ENCODE assay signal across 1 cellular context in the genomic region with DNA sequence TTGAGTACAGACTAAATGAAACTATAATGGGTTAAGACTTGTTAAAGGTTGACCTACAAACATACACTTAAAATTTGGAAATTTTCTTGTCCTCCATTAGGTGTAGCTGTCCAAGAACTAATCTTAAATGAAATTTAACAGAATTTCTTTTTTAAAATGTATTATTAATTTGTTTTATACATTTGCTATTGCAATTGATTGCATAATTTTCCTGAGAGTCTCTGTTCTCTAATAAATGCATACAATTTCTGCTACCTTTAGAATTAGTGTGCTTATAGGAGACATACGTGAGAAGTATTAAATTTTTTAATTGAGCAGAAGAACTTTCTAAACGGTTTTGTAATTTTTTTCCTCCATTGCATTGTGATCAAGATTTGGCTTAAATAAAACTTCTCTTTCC.
TF ChIP-seq lines count a peak whose summit lies in the region.

No MANE protein-coding gene starts in this region.

TF ChIP-seq in K562, 482 proteins besides CTCF, POLR2A, EP300 and RAD21 (continued from another document):
- TF ChIP-seq, protein P1, sequence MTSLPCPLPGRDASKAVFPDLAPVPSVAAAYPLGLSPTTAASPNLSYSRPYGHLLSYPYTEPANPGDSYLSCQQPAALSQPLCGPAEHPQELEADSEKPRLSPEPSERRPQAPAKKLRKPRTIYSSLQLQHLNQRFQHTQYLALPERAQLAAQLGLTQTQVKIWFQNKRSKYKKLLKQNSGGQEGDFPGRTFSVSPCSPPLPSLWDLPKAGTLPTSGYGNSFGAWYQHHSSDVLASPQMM (CRISPR knock-in tag; IDR thresholded peaks at IDR 0.05), result no peak
- TF ChIP-seq CEBPG (CRISPR knock-in tag; IDR thresholded peaks at IDR 0.05) (no peak), CEBPG (tag; conservative IDR thresholded peaks at IDR 0.05 in 1 of 2, IDR thresholded peaks at IDR 0.05 in 1 of 2) (peak; percentile 73 to 75), STAT5A (IDR thresholded peaks at IDR 0.05; ENCODE audit: borderline replicate concordance, low read length) (no peak), SMC3 (conservative IDR thresholded peaks at IDR 0.05; ENCODE audit: insufficient read depth, low read depth, low read length) (no peak), RBM39 (optimal IDR thresholded peaks at IDR 0.05; ENCODE audit: low read depth, low read length) (no peak), HDGF (IDR thresholded peaks at IDR 0.05) (no peak), ZNF431 (CRISPR knock-in tag; IDR thresholded peaks at IDR 0.05) (no peak), ZNF778 (CRISPR knock-in tag; IDR thresholded peaks at IDR 0.05) (no peak), COPS2 (conservative IDR thresholded peaks at IDR 0.05) (no peak), POLR2H (tag; IDR thresholded peaks at IDR 0.05; ENCODE audit: low read depth) (peak; percentile 33; the same call in 1 of the 2 replicates), ZNF57 (CRISPR knock-in tag; IDR thresholded peaks at IDR 0.05) (no peak), CEBPB (tag; IDR thresholded peaks at IDR 0.05) (peak; percentile 70)
- TF ChIP-seq, protein P2, sequence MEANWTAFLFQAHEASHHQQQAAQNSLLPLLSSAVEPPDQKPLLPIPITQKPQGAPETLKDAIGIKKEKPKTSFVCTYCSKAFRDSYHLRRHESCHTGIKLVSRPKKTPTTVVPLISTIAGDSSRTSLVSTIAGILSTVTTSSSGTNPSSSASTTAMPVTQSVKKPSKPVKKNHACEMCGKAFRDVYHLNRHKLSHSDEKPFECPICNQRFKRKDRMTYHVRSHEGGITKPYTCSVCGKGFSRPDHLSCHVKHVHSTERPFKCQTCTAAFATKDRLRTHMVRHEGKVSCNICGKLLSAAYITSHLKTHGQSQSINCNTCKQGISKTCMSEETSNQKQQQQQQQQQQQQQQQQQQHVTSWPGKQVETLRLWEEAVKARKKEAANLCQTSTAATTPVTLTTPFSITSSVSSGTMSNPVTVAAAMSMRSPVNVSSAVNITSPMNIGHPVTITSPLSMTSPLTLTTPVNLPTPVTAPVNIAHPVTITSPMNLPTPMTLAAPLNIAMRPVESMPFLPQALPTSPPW (CRISPR knock-in tag; IDR thresholded peaks at IDR 0.05), result 0 out of 2 replicates have a peak, but pooled peaks have one; percentile 8
- TF ChIP-seq, protein P3, sequence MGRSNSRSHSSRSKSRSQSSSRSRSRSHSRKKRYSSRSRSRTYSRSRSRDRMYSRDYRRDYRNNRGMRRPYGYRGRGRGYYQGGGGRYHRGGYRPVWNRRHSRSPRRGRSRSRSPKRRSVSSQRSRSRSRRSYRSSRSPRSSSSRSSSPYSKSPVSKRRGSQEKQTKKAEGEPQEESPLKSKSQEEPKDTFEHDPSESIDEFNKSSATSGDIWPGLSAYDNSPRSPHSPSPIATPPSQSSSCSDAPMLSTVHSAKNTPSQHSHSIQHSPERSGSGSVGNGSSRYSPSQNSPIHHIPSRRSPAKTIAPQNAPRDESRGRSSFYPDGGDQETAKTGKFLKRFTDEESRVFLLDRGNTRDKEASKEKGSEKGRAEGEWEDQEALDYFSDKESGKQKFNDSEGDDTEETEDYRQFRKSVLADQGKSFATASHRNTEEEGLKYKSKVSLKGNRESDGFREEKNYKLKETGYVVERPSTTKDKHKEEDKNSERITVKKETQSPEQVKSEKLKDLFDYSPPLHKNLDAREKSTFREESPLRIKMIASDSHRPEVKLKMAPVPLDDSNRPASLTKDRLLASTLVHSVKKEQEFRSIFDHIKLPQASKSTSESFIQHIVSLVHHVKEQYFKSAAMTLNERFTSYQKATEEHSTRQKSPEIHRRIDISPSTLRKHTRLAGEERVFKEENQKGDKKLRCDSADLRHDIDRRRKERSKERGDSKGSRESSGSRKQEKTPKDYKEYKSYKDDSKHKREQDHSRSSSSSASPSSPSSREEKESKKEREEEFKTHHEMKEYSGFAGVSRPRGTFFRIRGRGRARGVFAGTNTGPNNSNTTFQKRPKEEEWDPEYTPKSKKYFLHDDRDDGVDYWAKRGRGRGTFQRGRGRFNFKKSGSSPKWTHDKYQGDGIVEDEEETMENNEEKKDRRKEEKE (IDR thresholded peaks at IDR 0.05; ENCODE audit: borderline replicate concordance in 1 of 2, control insufficient read depth in 1 of 2, low read depth in 2 of 2, low read length in 1 of 2), result no peak
